In the genomic region with DNA sequence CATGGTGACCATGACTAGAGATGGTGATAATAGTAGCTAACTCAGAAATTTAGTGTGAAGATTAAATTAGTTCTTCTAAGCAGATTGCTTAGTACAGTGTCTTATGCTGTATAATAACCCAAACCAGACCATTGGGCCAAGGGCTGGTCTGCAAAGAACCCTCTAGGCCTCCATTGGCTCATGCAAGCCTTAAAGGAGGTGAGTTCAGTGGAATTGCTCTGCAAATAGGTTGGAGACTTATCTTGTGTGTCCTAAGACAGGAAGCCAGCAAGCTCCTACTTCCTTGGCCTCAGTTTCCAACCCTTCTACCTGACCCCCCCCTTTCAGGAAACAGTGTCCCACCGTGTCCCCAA, we compare ENCODE assay signal across 8 cellular contexts. TPM values are rescaled to one million over a fixed set of nuclear protein-coding genes. Genes with fewer than 3 reads are reported as not detected.
DNase-seq lines count a peak whose midpoint lies in the region; ATAC-seq and TF ChIP-seq lines count a peak whose summit lies in the region.

No MANE protein-coding gene starts in this region.

- H4K20me1 ChIP-seq in DOHH2 (ENCODE audit: control insufficient read depth, insufficient read depth, low read depth, low read length): no peaks in the 10 kb centered on the region

- peaks cover 48% of the 10 kb centered on the region for H3K79me2 ChIP-seq in DOHH2 (ENCODE audit: control insufficient read depth, low read length)

- peaks cover 36% of the 10 kb centered on the region for H3K36me3 ChIP-seq in DOHH2 (ENCODE audit: control insufficient read depth, low read length)
- peaks cover 4% of the 10 kb centered on the region for H3K36me3 ChIP-seq in SJSA1
- no peaks in the 10 kb centered on the region for H3K36me3 ChIP-seq in esophagus (ENCODE audit: control insufficient read depth in 2 of 2, insufficient read depth in 2 of 2, low read length in 1 of 2)
- H3K36me3 ChIP-seq in rectal smooth muscle tissue (ENCODE audit: control insufficient read depth, insufficient read depth, low read length): no peaks in the 10 kb centered on the region

- H3K4me3 ChIP-seq in DOHH2 (ENCODE audit: low read length): peak overlapping the region; percentile 87
- no peak overlapping the region for H3K4me3 ChIP-seq in SJSA1
- H3K4me3 ChIP-seq in esophagus (ENCODE audit: low read depth in 1 of 2, low read length in 2 of 2): no peak overlapping the region
- peak overlapping the region; percentile 43 for H3K4me3 ChIP-seq in rectal smooth muscle tissue (ENCODE audit: low read length)

- H3K4me2 ChIP-seq in DOHH2 (ENCODE audit: low read length): peak overlapping the region; percentile 99

- H3K27me3 ChIP-seq in DOHH2 (ENCODE audit: control insufficient read depth, low read length): no peaks in the 10 kb centered on the region
- no peaks in the 10 kb centered on the region for H3K27me3 ChIP-seq in SJSA1 (replicated peaks)
- no peaks in the 10 kb centered on the region for H3K27me3 ChIP-seq in esophagus (ENCODE audit: control insufficient read depth in 1 of 2, insufficient read depth in 2 of 2, low read length in 2 of 2)
- no peaks in the 10 kb centered on the region for H3K27me3 ChIP-seq in rectal smooth muscle tissue (ENCODE audit: control insufficient read depth, insufficient read depth, low read length)

- no peaks in the 10 kb centered on the region for H3K9me3 ChIP-seq in DOHH2 (ENCODE audit: control insufficient read depth, insufficient read depth, low read length)
- no peaks in the 10 kb centered on the region for H3K9me3 ChIP-seq in SJSA1 (replicated peaks)
- no peaks in the 10 kb centered on the region for H3K9me3 ChIP-seq in esophagus (ENCODE audit: control insufficient read depth in 2 of 2, insufficient read depth in 1 of 2, low read depth in 1 of 2, low read length in 1 of 2)

- peak overlapping the region; percentile 97 for H3K27ac ChIP-seq in DOHH2 (ENCODE audit: low read depth, low read length)
- peak overlapping the region; percentile 99 for H3K27ac ChIP-seq in SJSA1
- H3K27ac ChIP-seq in esophagus (ENCODE audit: low read depth in 2 of 2, low read length in 1 of 2): peak overlapping the region; percentile 99
- H3K27ac ChIP-seq in rectal smooth muscle tissue (ENCODE audit: low read depth, low read length): peak overlapping the region; percentile 100

- ATAC-seq in GM18907 (IDR thresholded peaks at IDR 0.05; ENCODE audit: unreplicated experiment) (no peak), GM21423 (IDR thresholded peaks at IDR 0.05; ENCODE audit: unreplicated experiment) (no peak)

- peaks cover 21% of the 10 kb centered on the region for H3F3A ChIP-seq in DOHH2 (ENCODE audit: control insufficient read depth, insufficient read depth)

- H3K4me1 ChIP-seq in DOHH2 (ENCODE audit: control insufficient read depth, low read length): peaks cover 72% of the 10 kb centered on the region
- H3K4me1 ChIP-seq in SJSA1 (replicated peaks): peaks cover 64% of the 10 kb centered on the region
- H3K4me1 ChIP-seq in esophagus (ENCODE audit: control insufficient read depth in 2 of 2, insufficient read depth in 2 of 2, low read length in 1 of 2): peaks cover 5 to 24% of the 10 kb centered on the region in 2 donors
- peaks cover 39% of the 10 kb centered on the region for H3K4me1 ChIP-seq in rectal smooth muscle tissue (ENCODE audit: control insufficient read depth, insufficient read depth, low read length)

- WGBS in esophagus, 2 donors: 21 to 43% methylated on average over 1 of the region's 1 CpG

- TF ChIP-seq CTCF in DOHH2 (IDR thresholded peaks at IDR 0.05; ENCODE audit: low read depth, low read length, poor library complexity, severe bottlenecking): no peak

- no peak overlapping the region for H3K9ac ChIP-seq in rectal smooth muscle tissue (ENCODE audit: low read length)

- no peaks in the 10 kb centered on the region for H3K9me2 ChIP-seq in DOHH2 (replicated peaks; ENCODE audit: control insufficient read depth, low read length)

- DNase-seq in SJSA1 (ENCODE audit: low read depth in 1 of 2, low spot score in 2 of 2) (no peak), NCI-H128 (lab: John Stamatoyannopoulos, UW; ENCODE audit: unreplicated experiment) (no peak), NCI-H1092 treated with DMSO at 0.1 percent for 48 hours (lab: John Stamatoyannopoulos, UW) (no peak)

RNA-seq across cellular contexts. Expression of a gene that starts 1.8 kb away (rescaled TPM):
- total RNA-seq in SJSA1 (2014; rRNA removed; shearing (Covaris generic)): 7.0 and 9.8 TPM in 2 replicates
- 10 to 100 TPM in 1 of 2 donors, 1 to 10 TPM in 1; 8.5 to 13.5 TPM for polyA plus RNA-seq in esophagus

Comparison
In these comparisons a context has a peak if more than half of its experiments do, and no peak if none do; other contexts are left out.
1. H3K4me3 ChIP-seq: peak in DOHH2 (single experiment) and rectal smooth muscle tissue (single experiment); none in SJSA1 (single experiment) and esophagus (0 of 2).
2. Peak in every context shown above with its lines, with median percentiles within 50 percentile points of each other: H3K27ac ChIP-seq.